In genomic region chr3:26281284-26281977, GRCh38 we compare ENCODE assay signal across 19 cellular contexts.
"Had no signal": no experiment of that assay in that cellular context is flagged by ENCODE, and none has a peak within 500 bp of the region (broad histone marks: within the 10 kb centered on the region; RNA-seq: fewer than 3 reads in every experiment).

No MANE protein-coding gene starts in this region.

- H3K4me3 ChIP-seq: heart right ventricle, ovary, smooth muscle cell, testis, upper lobe of right lung had no signal

- H3K36me3 ChIP-seq: heart right ventricle, ovary, upper lobe of right lung had no signal

- DNase-seq: activated CD4-positive, alpha-beta T cell treated with anti-CD3 and anti-CD28 coated beads, Interleukin-2, amount 10 ng/mL, durations not matched to agents 24 days and 14 days; activated CD8-positive, alpha-beta T cell treated with anti-CD3 and anti-CD28 coated beads, Interleukin-2, amount 10 ng/mL, durations not matched to agents 7 days and 5 days; activated naive CD4-positive, alpha-beta T cell treated with anti-CD3 and anti-CD28 coated beads, Interleukin-2, amount 50 U/mL, for 16 hours; activated T-cell treated with anti-CD3 and anti-CD28 coated beads, Interleukin-2, amount 50 U/mL, for 4 hours; dermis blood vessel endothelial cell; erythroblast; heart right ventricle; immature natural killer cell; natural killer cell; ovary; stimulated activated CD4-positive, alpha-beta T cell treated with anti-CD3 and anti-CD28 coated beads, Interleukin-4, amount 100 ng/mL, for 24 hours; T-helper 1 cell; T1000; testis; upper lobe of right lung had no signal

- H3K27ac ChIP-seq: heart right ventricle, ovary, testis, upper lobe of right lung had no signal

- H3K27me3 ChIP-seq: heart right ventricle, ovary, testis, upper lobe of right lung had no signal

- H3K4me1 ChIP-seq: testis, upper lobe of right lung had no signal

- FAIRE-seq: astrocyte had no signal

- H3K9me3 ChIP-seq: ovary, testis had no signal

- ATAC-seq: activated CD8-positive, alpha-beta T cell treated with anti-CD3 and anti-CD28 coated beads, Interleukin-2, amount 10 ng/mL, durations not matched to agents 7 days and 5 days; activated T-cell treated with anti-CD3 and anti-CD28 coated beads, Interleukin-2, amount 50 U/mL, for 4 hours; heart right ventricle; natural killer cell; sciatic nerve; stimulated activated effector memory CD8-positive, alpha-beta T cell treated with anti-CD3 and anti-CD28 coated beads, Interleukin-12 subunit alpha, Interleukin-12 subunit beta, amount 100 ng/mL, for 72 hours; upper lobe of right lung had no signal
